ENCODE assay signal across 1 cellular context in the genomic region with DNA sequence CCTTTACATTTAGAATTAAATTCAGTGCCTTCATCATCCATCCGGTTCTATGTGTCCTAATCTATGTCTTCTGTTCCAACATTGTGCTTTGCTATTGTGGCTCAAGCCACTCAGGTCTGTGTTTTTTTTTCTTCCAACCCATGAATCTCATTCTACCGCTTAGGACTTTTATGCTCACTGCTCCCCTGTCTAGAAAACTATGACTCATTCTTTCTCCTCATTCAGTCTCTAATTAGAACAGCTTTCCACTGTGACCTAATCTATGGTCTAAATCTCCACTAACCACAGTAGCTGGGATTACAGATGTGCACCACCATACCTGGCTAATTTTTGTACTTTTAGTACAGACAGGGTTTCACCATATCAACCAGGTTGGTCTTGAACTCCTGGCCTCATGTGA.
TF ChIP-seq lines count a peak whose summit lies in the region.

No MANE protein-coding gene starts in this region.

TF ChIP-seq in HEK293, 187 proteins besides CTCF, POLR2A, EP300 and RAD21 (continued from another document):
- TF ChIP-seq ZNF571 (tag by site-specific recombination; IDR thresholded peaks at IDR 0.05) (no peak), ZBTB21 (tag by site-specific recombination; IDR thresholded peaks at IDR 0.05) (0 out of 2 replicates have a peak, but pooled peaks have one; percentile 42), ZNF16 (tag by site-specific recombination; IDR thresholded peaks at IDR 0.05; ENCODE audit: low read depth) (no peak), ZNF529 (tag by site-specific recombination; IDR thresholded peaks at IDR 0.05; ENCODE audit: insufficient replicate concordance) (no peak), HOXC10 (CRISPR knock-in tag; IDR thresholded peaks at IDR 0.05) (no peak), ZFHX2 (tag by site-specific recombination; conservative IDR thresholded peaks at IDR 0.05) (no peak), ZNF701 (tag by site-specific recombination; IDR thresholded peaks at IDR 0.05) (no peak), ZBTB20 (tag by site-specific recombination; IDR thresholded peaks at IDR 0.05) (peak; percentile 31; the same call in 1 of the 2 replicates), KLF10 (tag by site-specific recombination; IDR thresholded peaks at IDR 0.05) (no peak), IKZF3 (tag by site-specific recombination; IDR thresholded peaks at IDR 0.05) (no peak), ZBTB26 (tag by site-specific recombination; optimal IDR thresholded peaks at IDR 0.05) (no peak), OVOL3 (tag by site-specific recombination; IDR thresholded peaks at IDR 0.05) (no peak), ZNF555 (tag by site-specific recombination; conservative IDR thresholded peaks at IDR 0.05) (no peak), MEIS1 (CRISPR knock-in tag; IDR thresholded peaks at IDR 0.05; ENCODE audit: borderline replicate concordance) (no peak), ZNF23 (tag by site-specific recombination; IDR thresholded peaks at IDR 0.05; ENCODE audit: borderline replicate concordance) (no peak), ZNF239 (tag by site-specific recombination; IDR thresholded peaks at IDR 0.05) (no peak), KLF7 (tag by site-specific recombination; IDR thresholded peaks at IDR 0.05; ENCODE audit: borderline replicate concordance) (no peak), ZNF433 (tag by site-specific recombination; IDR thresholded peaks at IDR 0.05; ENCODE audit: low read depth) (no peak), ZNF24 (tag by site-specific recombination; IDR thresholded peaks at IDR 0.05) (no peak), ZNF621 (tag by site-specific recombination; IDR thresholded peaks at IDR 0.05) (no peak), GFI1B (tag by site-specific recombination; IDR thresholded peaks at IDR 0.05) (0 out of 2 replicates have a peak, but pooled peaks have one; percentile 52), ZNF311 (tag by site-specific recombination; IDR thresholded peaks at IDR 0.05; ENCODE audit: borderline replicate concordance) (no peak), ZNF664 (tag by site-specific recombination; IDR thresholded peaks at IDR 0.05) (no peak), ZNF211 (tag by site-specific recombination; IDR thresholded peaks at IDR 0.05; ENCODE audit: low read depth) (no peak), ZNF416 (tag by site-specific recombination; IDR thresholded peaks at IDR 0.05) (no peak), ZNF202 (tag by site-specific recombination; IDR thresholded peaks at IDR 0.05; ENCODE audit: borderline replicate concordance) (no peak), ZNF362 (tag by site-specific recombination; IDR thresholded peaks at IDR 0.05) (peak; percentile 68), BCL11A (tag by site-specific recombination; IDR thresholded peaks at IDR 0.05; ENCODE audit: low read depth) (no peak), ZNF610 (tag by site-specific recombination; IDR thresholded peaks at IDR 0.05; ENCODE audit: borderline replicate concordance) (no peak), SP7 (tag by site-specific recombination; IDR thresholded peaks at IDR 0.05) (peak; percentile 75), ZNF704 (tag by site-specific recombination; IDR thresholded peaks at IDR 0.05) (no peak), ZNF510 (tag by site-specific recombination; IDR thresholded peaks at IDR 0.05; ENCODE audit: insufficient replicate concordance) (no peak), ZNF302 (tag by site-specific recombination; IDR thresholded peaks at IDR 0.05; ENCODE audit: low read depth) (no peak), ZNF600 (tag by site-specific recombination; IDR thresholded peaks at IDR 0.05) (peak; percentile 71; the same call in 1 of the 2 replicates), ZNF112 (tag by site-specific recombination; IDR thresholded peaks at IDR 0.05) (no peak), ZBTB10 (tag by site-specific recombination; IDR thresholded peaks at IDR 0.05) (no peak), ZNF707 (tag by site-specific recombination; IDR thresholded peaks at IDR 0.05) (no peak), ZNF548 (tag by site-specific recombination; IDR thresholded peaks at IDR 0.05) (no peak), MYNN (tag by site-specific recombination; IDR thresholded peaks at IDR 0.05; ENCODE audit: borderline replicate concordance) (peak; percentile 77), HOXA7 (CRISPR knock-in tag; IDR thresholded peaks at IDR 0.05; ENCODE audit: borderline replicate concordance) (no peak), ZNF221 (tag by site-specific recombination; IDR thresholded peaks at IDR 0.05; ENCODE audit: borderline replicate concordance) (no peak), HIC1 (tag by site-specific recombination; IDR thresholded peaks at IDR 0.05) (no peak), ZNF658 (tag by site-specific recombination; IDR thresholded peaks at IDR 0.05) (no peak), YY1 (tag by site-specific recombination; IDR thresholded peaks at IDR 0.05) (no peak)
- TF ChIP-seq, protein P1, sequence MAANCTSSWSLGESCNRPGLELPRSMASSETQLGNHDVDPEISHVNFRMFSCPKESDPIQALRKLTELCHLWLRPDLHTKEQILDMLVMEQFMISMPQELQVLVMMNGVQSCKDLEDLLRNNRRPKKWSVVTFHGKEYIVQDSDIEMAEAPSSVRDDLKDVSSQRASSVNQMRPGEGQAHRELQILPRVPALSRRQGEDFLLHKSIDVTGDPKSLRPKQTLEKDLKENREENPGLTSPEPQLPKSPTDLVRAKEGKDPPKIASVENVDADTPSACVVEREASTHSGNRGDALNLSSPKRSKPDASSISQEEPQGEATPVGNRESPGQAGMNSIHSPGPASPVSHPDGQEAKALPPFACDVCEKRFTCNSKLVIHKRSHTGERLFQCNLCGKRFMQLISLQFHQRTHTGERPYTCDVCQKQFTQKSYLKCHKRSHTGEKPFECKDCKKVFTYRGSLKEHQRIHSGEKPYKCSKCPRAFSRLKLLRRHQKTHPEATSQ (tag by site-specific recombination; IDR thresholded peaks at IDR 0.05): no peak
- TF ChIP-seq, protein P2, sequence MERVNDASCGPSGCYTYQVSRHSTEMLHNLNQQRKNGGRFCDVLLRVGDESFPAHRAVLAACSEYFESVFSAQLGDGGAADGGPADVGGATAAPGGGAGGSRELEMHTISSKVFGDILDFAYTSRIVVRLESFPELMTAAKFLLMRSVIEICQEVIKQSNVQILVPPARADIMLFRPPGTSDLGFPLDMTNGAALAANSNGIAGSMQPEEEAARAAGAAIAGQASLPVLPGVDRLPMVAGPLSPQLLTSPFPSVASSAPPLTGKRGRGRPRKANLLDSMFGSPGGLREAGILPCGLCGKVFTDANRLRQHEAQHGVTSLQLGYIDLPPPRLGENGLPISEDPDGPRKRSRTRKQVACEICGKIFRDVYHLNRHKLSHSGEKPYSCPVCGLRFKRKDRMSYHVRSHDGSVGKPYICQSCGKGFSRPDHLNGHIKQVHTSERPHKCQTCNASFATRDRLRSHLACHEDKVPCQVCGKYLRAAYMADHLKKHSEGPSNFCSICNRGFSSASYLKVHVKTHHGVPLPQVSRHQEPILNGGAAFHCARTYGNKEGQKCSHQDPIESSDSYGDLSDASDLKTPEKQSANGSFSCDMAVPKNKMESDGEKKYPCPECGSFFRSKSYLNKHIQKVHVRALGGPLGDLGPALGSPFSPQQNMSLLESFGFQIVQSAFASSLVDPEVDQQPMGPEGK (tag by site-specific recombination; IDR thresholded peaks at IDR 0.05): no peak
- TF ChIP-seq, protein P3, sequence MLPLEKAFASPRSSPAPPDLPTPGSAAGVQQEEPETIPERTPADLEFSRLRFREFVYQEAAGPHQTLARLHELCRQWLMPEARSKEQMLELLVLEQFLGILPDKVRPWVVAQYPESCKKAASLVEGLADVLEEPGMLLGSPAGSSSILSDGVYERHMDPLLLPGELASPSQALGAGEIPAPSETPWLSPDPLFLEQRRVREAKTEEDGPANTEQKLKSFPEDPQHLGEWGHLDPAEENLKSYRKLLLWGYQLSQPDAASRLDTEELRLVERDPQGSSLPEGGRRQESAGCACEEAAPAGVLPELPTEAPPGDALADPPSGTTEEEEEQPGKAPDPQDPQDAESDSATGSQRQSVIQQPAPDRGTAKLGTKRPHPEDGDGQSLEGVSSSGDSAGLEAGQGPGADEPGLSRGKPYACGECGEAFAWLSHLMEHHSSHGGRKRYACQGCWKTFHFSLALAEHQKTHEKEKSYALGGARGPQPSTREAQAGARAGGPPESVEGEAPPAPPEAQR (tag by site-specific recombination; IDR thresholded peaks at IDR 0.05): no peak
- TF ChIP-seq, protein P4, sequence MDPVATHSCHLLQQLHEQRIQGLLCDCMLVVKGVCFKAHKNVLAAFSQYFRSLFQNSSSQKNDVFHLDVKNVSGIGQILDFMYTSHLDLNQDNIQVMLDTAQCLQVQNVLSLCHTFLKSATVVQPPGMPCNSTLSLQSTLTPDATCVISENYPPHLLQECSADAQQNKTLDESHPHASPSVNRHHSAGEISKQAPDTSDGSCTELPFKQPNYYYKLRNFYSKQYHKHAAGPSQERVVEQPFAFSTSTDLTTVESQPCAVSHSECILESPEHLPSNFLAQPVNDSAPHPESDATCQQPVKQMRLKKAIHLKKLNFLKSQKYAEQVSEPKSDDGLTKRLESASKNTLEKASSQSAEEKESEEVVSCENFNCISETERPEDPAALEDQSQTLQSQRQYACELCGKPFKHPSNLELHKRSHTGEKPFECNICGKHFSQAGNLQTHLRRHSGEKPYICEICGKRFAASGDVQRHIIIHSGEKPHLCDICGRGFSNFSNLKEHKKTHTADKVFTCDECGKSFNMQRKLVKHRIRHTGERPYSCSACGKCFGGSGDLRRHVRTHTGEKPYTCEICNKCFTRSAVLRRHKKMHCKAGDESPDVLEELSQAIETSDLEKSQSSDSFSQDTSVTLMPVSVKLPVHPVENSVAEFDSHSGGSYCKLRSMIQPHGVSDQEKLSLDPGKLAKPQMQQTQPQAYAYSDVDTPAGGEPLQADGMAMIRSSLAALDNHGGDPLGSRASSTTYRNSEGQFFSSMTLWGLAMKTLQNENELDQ (tag by site-specific recombination; IDR thresholded peaks at IDR 0.05; ENCODE audit: low read depth): no peak
